31 cellular contexts compared by ENCODE assay signal in genomic region chr11:66259976-66260375, GRCh38. TPM values are rescaled to one million over a fixed set of nuclear protein-coding genes. Genes with fewer than 3 reads are reported as not detected.
DNase-seq lines count a peak whose midpoint lies in the region; ATAC-seq, FAIRE-seq and TF ChIP-seq lines count a peak whose summit lies in the region.
"Had no signal": no experiment of that assay in that cellular context is flagged by ENCODE, and none has a peak within 500 bp of the region (broad histone marks: within the 10 kb centered on the region; RNA-seq: fewer than 3 reads in every experiment).

No MANE protein-coding gene starts in this region.

- ATAC-seq in GM21576 (IDR thresholded peaks at IDR 0.05; ENCODE audit: unreplicated experiment) (no peak), HG03108 (IDR thresholded peaks at IDR 0.05; ENCODE audit: unreplicated experiment) (no peak)
- no peak for ATAC-seq in naive thymus-derived CD8-positive, alpha-beta T cell
- ATAC-seq: esophagus mucosa; left cardiac atrium; mucosa of descending colon; psoas muscle; stimulated activated naive CD8-positive, alpha-beta T cell treated with anti-CD3 and anti-CD28 coated beads, Interleukin-15, Interleukin-2, amounts not matched to agents 100 U/mL and 50 U/mL, for 24 hours had no signal

- H3K27me3 Mint-ChIP-seq in activated T-helper 1 cell treated with anti-CD3 and anti-CD28 coated beads, Interleukin-12 subunit alpha, Interleukin-12 subunit beta, Interleukin-2, Interleukin-4 antibody, amounts not matched to agents 30 ng/mL and 10 ng/mL and 1 ng/mL, durations not matched to agents 14 hours and 24 hours and 36 hours (ENCODE audit: insufficient read depth), result no peaks in the 10 kb centered on the region
- no peaks in the 10 kb centered on the region for H3K27me3 Mint-ChIP-seq in nephron progenitor cell (ENCODE audit: low read depth, poor library complexity)
- peaks cover 0 to 3% (median 0%) of the 10 kb centered on the region in 5 donors for H3K27me3 Mint-ChIP-seq in naive thymus-derived CD8-positive, alpha-beta T cell

- peaks cover 33% of the 10 kb centered on the region for H3K36me3 Mint-ChIP-seq in activated T-helper 1 cell treated with anti-CD3 and anti-CD28 coated beads, Interleukin-12 subunit alpha, Interleukin-12 subunit beta, Interleukin-2, Interleukin-4 antibody, amounts not matched to agents 30 ng/mL and 10 ng/mL and 1 ng/mL, durations not matched to agents 14 hours and 24 hours and 36 hours (ENCODE audit: low read depth)
- peaks cover 29% of the 10 kb centered on the region for H3K36me3 Mint-ChIP-seq in nephron progenitor cell (ENCODE audit: low read depth)
- peaks cover 0 to 40% (median 8%) of the 10 kb centered on the region in 3 donors for H3K36me3 Mint-ChIP-seq in naive thymus-derived CD8-positive, alpha-beta T cell

- H3K4me3 Mint-ChIP-seq in activated T-helper 1 cell treated with anti-CD3 and anti-CD28 coated beads, Interleukin-12 subunit alpha, Interleukin-12 subunit beta, Interleukin-2, Interleukin-4 antibody, amounts not matched to agents 30 ng/mL and 10 ng/mL and 1 ng/mL, durations not matched to agents 14 hours and 24 hours and 36 hours, result peak overlapping the region; percentile 93
- peak overlapping the region; percentile 44 for H3K4me3 Mint-ChIP-seq in nephron progenitor cell
- peak overlapping the region in 3 of 10 donors; percentile 39 to 52 (median 39) for H3K4me3 Mint-ChIP-seq in naive thymus-derived CD8-positive, alpha-beta T cell

- POLR2A ChIA-PET in naive thymus-derived CD8-positive, alpha-beta T cell (lab: Charles Lee), result interaction anchor here (1.7 to 4.3 kb wide), 2 partner anchors 18 to 38 kb away, joined by 4 to 33 read pairs; no protein-coding TSS in a partner anchor

- no peaks in the 10 kb centered on the region for H3K9me3 Mint-ChIP-seq in activated T-helper 1 cell treated with anti-CD3 and anti-CD28 coated beads, Interleukin-12 subunit alpha, Interleukin-12 subunit beta, Interleukin-2, Interleukin-4 antibody, amounts not matched to agents 30 ng/mL and 10 ng/mL and 1 ng/mL, durations not matched to agents 14 hours and 24 hours and 36 hours
- no peaks in the 10 kb centered on the region for H3K9me3 Mint-ChIP-seq in nephron progenitor cell
- H3K9me3 Mint-ChIP-seq in naive thymus-derived CD8-positive, alpha-beta T cell, result no peaks in the 10 kb centered on the region
- H3K9me3 Mint-ChIP-seq: activated naive CD4-positive, alpha-beta T cell treated with anti-CD3 and anti-CD28 coated beads for 36 hours; T-helper 2 cell treated with Interferon-gamma antibody and Interleukin-4, amounts not matched to agents 5 μg/mL and 100 μg/mL, for 36 hours had no signal

- DNase-seq in NCI-H2107 treated with DMSO at 0.1 percent for 48 hours (lab: John Stamatoyannopoulos, UW; ENCODE audit: unreplicated experiment) (peak; percentile 29), NCI-H2107 (lab: John Stamatoyannopoulos, UW) (no peak), HTR-8/SVneo (ENCODE audit: insufficient read length, low spot score) (no peak), nephron progenitor cell (no peak)
- no peak for DNase-seq in activated T-helper 1 cell treated with anti-CD3 and anti-CD28 coated beads, Interleukin-12 subunit alpha, Interleukin-12 subunit beta, Interleukin-2, Interleukin-4 antibody, amounts not matched to agents 30 ng/mL and 10 ng/mL and 1 ng/mL, durations not matched to agents 14 hours and 24 hours and 36 hours (ENCODE audit: low spot score)
- no peak for DNase-seq in naive thymus-derived CD8-positive, alpha-beta T cell
- DNase-seq: activated CD4-positive, alpha-beta T cell treated with anti-CD3 and anti-CD28 coated beads for 4 hours; activated naive CD4-positive, alpha-beta T cell treated with anti-CD3 and anti-CD28 coated beads for 36 hours; activated T-cell treated with anti-CD3 and anti-CD28 coated beads, Interleukin-2, amount 50 U/mL, for 48 hours; anterior cingulate cortex; cortex of kidney; foreskin fibroblast; H7; left cardiac atrium; mucosa of descending colon; NCI-H1105; NCI-H2029 treated with DMSO at 0.1 percent for 48 hours; NCI-H446; nucleus accumbens; psoas muscle; SK-N-SH; stimulated activated naive CD8-positive, alpha-beta T cell treated with anti-CD3 and anti-CD28 coated beads, Interleukin-15, Interleukin-2, amounts not matched to agents 100 U/mL and 50 U/mL, for 24 hours had no signal

- intact Hi-C loops in activated T-helper 1 cell treated with anti-CD3 and anti-CD28 coated beads, Interleukin-12 subunit alpha, Interleukin-12 subunit beta, Interleukin-2, Interleukin-4 antibody, amounts not matched to agents 30 ng/mL and 10 ng/mL and 1 ng/mL, durations not matched to agents 14 hours and 24 hours and 36 hours (cut with micrococcal nuclease), result loop anchor here (2.0 kb wide), 1 partner anchor 69 kb away; no protein-coding TSS in a partner anchor

- peak; percentile 69 for FAIRE-seq in HTR-8/SVneo (lab: Jason Lieb, UNC)
- FAIRE-seq: D721Med had no signal

- no peak for TF ChIP-seq CTCF in nephron progenitor cell (IDR thresholded peaks at IDR 0.05)

- peaks cover 21% of the 10 kb centered on the region for H3K4me1 Mint-ChIP-seq in activated T-helper 1 cell treated with anti-CD3 and anti-CD28 coated beads, Interleukin-12 subunit alpha, Interleukin-12 subunit beta, Interleukin-2, Interleukin-4 antibody, amounts not matched to agents 30 ng/mL and 10 ng/mL and 1 ng/mL, durations not matched to agents 14 hours and 24 hours and 36 hours (ENCODE audit: low read depth)
- peaks cover 22% of the 10 kb centered on the region for H3K4me1 Mint-ChIP-seq in nephron progenitor cell
- peaks cover 17 to 37% (median 32%) of the 10 kb centered on the region in 4 donors for H3K4me1 Mint-ChIP-seq in naive thymus-derived CD8-positive, alpha-beta T cell

- H3K27ac Mint-ChIP-seq in activated T-helper 1 cell treated with anti-CD3 and anti-CD28 coated beads, Interleukin-12 subunit alpha, Interleukin-12 subunit beta, Interleukin-2, Interleukin-4 antibody, amounts not matched to agents 30 ng/mL and 10 ng/mL and 1 ng/mL, durations not matched to agents 14 hours and 24 hours and 36 hours, result peak overlapping the region; percentile 18
- no peak overlapping the region for H3K27ac Mint-ChIP-seq in nephron progenitor cell
- H3K27ac Mint-ChIP-seq in naive thymus-derived CD8-positive, alpha-beta T cell, result peak overlapping the region in 4 of 10 donors; percentile 23 to 99 (median 71)

RNA-seq across cellular contexts. Expression of gene KLC2, which starts 2.5 kb away (rescaled TPM):
- 56.3 and 62.1 TPM in 2 replicates for total RNA-seq in activated T-helper 1 cell treated with anti-CD3 and anti-CD28 coated beads, Interleukin-12 subunit alpha, Interleukin-12 subunit beta, Interleukin-2, Interleukin-4 antibody, amounts not matched to agents 30 ng/mL and 10 ng/mL and 1 ng/mL, durations not matched to agents 14 hours and 24 hours and 36 hours
- 10 to 100 TPM; 35.7 to 38.4 TPM for total RNA-seq in naive thymus-derived CD8-positive, alpha-beta T cell
- 1 to 10 TPM; 3.7 to 8.1 (median 6.1) TPM for polyA plus RNA-seq in naive thymus-derived CD8-positive, alpha-beta T cell

RNA-seq across cellular contexts. Expression of gene RAB1B, which starts 8.5 kb away (rescaled TPM):
- total RNA-seq in activated T-helper 1 cell treated with anti-CD3 and anti-CD28 coated beads, Interleukin-12 subunit alpha, Interleukin-12 subunit beta, Interleukin-2, Interleukin-4 antibody, amounts not matched to agents 30 ng/mL and 10 ng/mL and 1 ng/mL, durations not matched to agents 14 hours and 24 hours and 36 hours, result 123 and 124 TPM in 2 replicates
- total RNA-seq in naive thymus-derived CD8-positive, alpha-beta T cell, result 10 to 100 TPM; 68.4 to 69.2 TPM
- 10 to 100 TPM; 13.1 to 16.1 (median 14.0) TPM for polyA plus RNA-seq in naive thymus-derived CD8-positive, alpha-beta T cell

RNA-seq across cellular contexts. Expression of gene CNIH2, which starts 18.0 kb away (rescaled TPM):
- 1.7 and 1.8 TPM in 2 replicates for total RNA-seq in activated T-helper 1 cell treated with anti-CD3 and anti-CD28 coated beads, Interleukin-12 subunit alpha, Interleukin-12 subunit beta, Interleukin-2, Interleukin-4 antibody, amounts not matched to agents 30 ng/mL and 10 ng/mL and 1 ng/mL, durations not matched to agents 14 hours and 24 hours and 36 hours
- 1 to 10 TPM; 1.1 to 2.8 TPM for total RNA-seq in naive thymus-derived CD8-positive, alpha-beta T cell
- polyA plus RNA-seq in naive thymus-derived CD8-positive, alpha-beta T cell, result not detected
- total RNA-seq: left cardiac atrium, psoas muscle had no signal
- polyA plus RNA-seq: CD14-positive monocyte had no signal

RNA-seq across cellular contexts. Expression of gene YIF1A, which starts 29.0 kb away (rescaled TPM):
- 125 and 127 TPM in 2 replicates for total RNA-seq in activated T-helper 1 cell treated with anti-CD3 and anti-CD28 coated beads, Interleukin-12 subunit alpha, Interleukin-12 subunit beta, Interleukin-2, Interleukin-4 antibody, amounts not matched to agents 30 ng/mL and 10 ng/mL and 1 ng/mL, durations not matched to agents 14 hours and 24 hours and 36 hours
- total RNA-seq in naive thymus-derived CD8-positive, alpha-beta T cell, result 10 to 100 TPM; 26.9 to 36.8 TPM
- polyA plus RNA-seq in naive thymus-derived CD8-positive, alpha-beta T cell, result 10 to 100 TPM; 49.1 to 59.9 (median 53.9) TPM

RNA-seq across cellular contexts. Expression of gene TMEM151A, which starts 31.7 kb away (rescaled TPM):
- total RNA-seq in activated T-helper 1 cell treated with anti-CD3 and anti-CD28 coated beads, Interleukin-12 subunit alpha, Interleukin-12 subunit beta, Interleukin-2, Interleukin-4 antibody, amounts not matched to agents 30 ng/mL and 10 ng/mL and 1 ng/mL, durations not matched to agents 14 hours and 24 hours and 36 hours, result not detected in 2 replicates
- under 1 TPM in 1 of 2 experiments, not detected in 1; 0.13 TPM for total RNA-seq in naive thymus-derived CD8-positive, alpha-beta T cell
- not detected for polyA plus RNA-seq in naive thymus-derived CD8-positive, alpha-beta T cell
- total RNA-seq: activated CD8-positive, alpha-beta memory T cell treated with anti-CD3 and anti-CD28 coated beads for 36 hours; activated naive CD4-positive, alpha-beta T cell treated with anti-CD3 and anti-CD28 coated beads for 36 hours; esophagus mucosa; lung microvascular endothelial cell; MCF 10A; psoas muscle had no signal
- polyA plus RNA-seq: CD14-positive monocyte had no signal
